ENCODE assay signal across 25 cellular contexts in the genomic region with DNA sequence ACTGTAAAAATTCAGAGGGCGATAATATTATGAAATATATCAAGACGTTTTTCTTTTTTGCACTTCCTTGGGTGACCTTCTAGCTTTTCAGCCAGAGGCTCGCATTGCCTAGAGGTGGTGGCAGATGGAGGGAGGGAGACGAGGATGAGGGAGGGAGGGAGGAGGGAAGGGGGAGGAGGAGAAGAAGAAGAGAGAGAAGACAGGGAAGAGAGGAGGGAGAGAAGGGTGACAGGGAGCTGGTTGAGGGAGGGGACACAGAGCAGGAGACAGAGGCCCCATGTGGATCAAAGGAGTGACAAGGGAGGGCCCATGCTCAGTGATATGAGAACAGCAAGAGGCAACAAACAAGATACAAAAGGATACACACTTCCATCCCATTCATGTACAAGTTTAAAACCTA. TPM values are rescaled to one million over a fixed set of nuclear protein-coding genes. Genes with fewer than 3 reads are reported as not detected.
A peak's percentile ranks its signal among the peaks of the same experiment; 100 is the strongest.
DNase-seq lines count a peak whose midpoint lies in the region; ATAC-seq and TF ChIP-seq lines count a peak whose summit lies in the region.
"Had no signal": no experiment of that assay in that cellular context is flagged by ENCODE, and none has a peak within 500 bp of the region (broad histone marks: within the 10 kb centered on the region; RNA-seq: fewer than 3 reads in every experiment).

No MANE protein-coding gene starts in this region.

- POLR2A ChIA-PET in HEK293 (lab: Yijun Ruan, JAX) (interaction anchor here (0.6 kb wide), 1 partner anchor 438 kb away, joined by 3 read pairs; no protein-coding TSS in a partner anchor), WTC11 (lab: Charles Lee) (no interaction called here), T-cell (lab: Charles Lee) (no interaction called here)

- H3K9me3 Mint-ChIP-seq in WTC11 (no peaks in the 10 kb centered on the region), T-cell (no peaks in the 10 kb centered on the region)
- H3K9me3 Mint-ChIP-seq: CD4-positive, alpha-beta T cell; CD8-positive, alpha-beta memory T cell; H9; HFFc6 had no signal

- no peak overlapping the region for H3K27ac ChIP-seq in HEK293 (ENCODE audit: extremely low read depth, low read depth, low read length)
- no peak overlapping the region for H3K27ac ChIP-seq in vagina
- H3K27ac ChIP-seq: A549; BLaER1 treated with 17β-estradiol and CSF1 and Interleukin-3, amounts not matched to agents 10 nM and 100 nM; GM23248 had no signal

- no peak for TF ChIP-seq POLR2A in vagina (IDR thresholded peaks at IDR 0.05)

- H3K9me3 ChIP-seq in HEK293 (ENCODE audit: control insufficient read depth, insufficient read depth, low read depth, low read length) (no peaks in the 10 kb centered on the region), vagina (no peaks in the 10 kb centered on the region)
- H3K9me3 ChIP-seq: A549; BE2C; BLaER1 treated with 17β-estradiol and CSF1 and Interleukin-3, amounts not matched to agents 10 nM and 100 nM had no signal

- H3K27ac Mint-ChIP-seq in WTC11 (no peak overlapping the region), T-cell (no peak overlapping the region)
- H3K27ac Mint-ChIP-seq: CD14-positive monocyte; CD4-positive, alpha-beta T cell; CD8-positive, alpha-beta memory T cell; H9; HFFc6 had no signal

- peaks cover 3% of the 10 kb centered on the region for H3K27me3 Mint-ChIP-seq in WTC11 (ENCODE audit: low read depth)
- peaks cover 26 to 32% of the 10 kb centered on the region in 2 donors for H3K27me3 Mint-ChIP-seq in T-cell

- intact Hi-C loops in vagina (cut with DNase I): no loop called here

- H3K4me1 Mint-ChIP-seq in WTC11: peaks cover 17% of the 10 kb centered on the region
- peaks cover 6 to 28% (median 10%) of the 10 kb centered on the region in 3 donors for H3K4me1 Mint-ChIP-seq in T-cell
- H3K4me1 Mint-ChIP-seq: CD14-positive monocyte had no signal

- H3K4me3 Mint-ChIP-seq in WTC11 (no peak overlapping the region), T-cell (no peak overlapping the region)
- H3K4me3 Mint-ChIP-seq: CD14-positive monocyte; CD4-positive, alpha-beta T cell; CD8-positive, alpha-beta memory T cell; H9; HFFc6 had no signal

- no peaks in the 10 kb centered on the region for H3K27me3 ChIP-seq in vagina
- H3K27me3 ChIP-seq: BE2C; BLaER1 treated with 17β-estradiol and CSF1 and Interleukin-3, amounts not matched to agents 10 nM and 100 nM had no signal

- CTCF ChIA-PET in HEK293 (lab: Yijun Ruan, JAX): interaction anchor here (1.2 to 6.6 kb wide), 3 partner anchors 210 to 357 kb away, joined by 3 to 62 read pairs (median 3); no protein-coding TSS in a partner anchor
- CTCF ChIA-PET in WTC11 (lab: Charles Lee): interaction anchor here (0.9 to 1.4 kb wide), 4 partner anchors 11 to 357 kb away, joined by 3 to 7 read pairs (median 3); no protein-coding TSS in a partner anchor
- CTCF ChIA-PET in T-cell (lab: Charles Lee): no interaction called here

- DNase-seq in NCI-H82 (lab: John Stamatoyannopoulos, UW) (peak; percentile 61), NCI-H82 treated with DMSO at 0.1 percent for 48 hours (lab: John Stamatoyannopoulos, UW; ENCODE audit: unreplicated experiment) (no peak), WTC11 (ENCODE audit: low spot score) (no peak), dedifferentiated amniotic fluid mesenchymal stem cell (ENCODE audit: extremely low spot score) (no peak), vagina (ENCODE audit: extremely low spot score in 2 of 2) (no peak), T-cell (no peak)
- DNase-seq: 8988T; ACHN; AML-193; BE2C; CD4-positive, alpha-beta T cell; CD8-positive, alpha-beta memory T cell; DMS 273 treated with DMSO at 0.1 percent for 48 hours; DMS79; EL; GDM1; GM23248; H9; HFFc6 had no signal

- ATAC-seq in WTC11 (no peak; the same call in 1 of the 2 replicates), T-cell (replicated peaks in 1 of 4) (no peak)
- ATAC-seq: A549, GM12878, HCT116 had no signal

- H3K4me1 ChIP-seq in HEK293 (ENCODE audit: control insufficient read depth, insufficient read depth, low read length) (no peaks in the 10 kb centered on the region), vagina (no peaks in the 10 kb centered on the region)
- H3K4me1 ChIP-seq: BE2C had no signal

- H3K4me3 ChIP-seq in HEK293 (ENCODE audit: low read depth, low read length): no peak overlapping the region
- no peak overlapping the region for H3K4me3 ChIP-seq in vagina
- H3K4me3 ChIP-seq: A549; BLaER1 treated with 17β-estradiol and CSF1 and Interleukin-3, amounts not matched to agents 10 nM and 100 nM; GM12878; GM23248 had no signal

- TF ChIP-seq CTCF in HEK293 (tag by site-specific recombination; IDR thresholded peaks at IDR 0.05) (no peak), WTC11 (IDR thresholded peaks at IDR 0.05) (no peak), vagina (IDR thresholded peaks at IDR 0.05) (no peak)

- H3K36me3 Mint-ChIP-seq in WTC11: no peaks in the 10 kb centered on the region
- no peaks in the 10 kb centered on the region for H3K36me3 Mint-ChIP-seq in T-cell
- H3K36me3 Mint-ChIP-seq: CD14-positive monocyte; CD8-positive, alpha-beta memory T cell had no signal

- H3K36me3 ChIP-seq in HEK293 (ENCODE audit: control insufficient read depth in 2 of 2, insufficient read depth in 1 of 2, low read length in 2 of 2) (no peaks in the 10 kb centered on the region), vagina (no peaks in the 10 kb centered on the region)
- H3K36me3 ChIP-seq: BE2C; BLaER1 treated with 17β-estradiol and CSF1 and Interleukin-3, amounts not matched to agents 10 nM and 100 nM had no signal

TF ChIP-seq in HEK293, 187 proteins besides CTCF, POLR2A, EP300 and RAD21 (continues in another document):
- 0 out of 2 replicates have a peak, but pooled peaks have one; percentile 13 for TF ChIP-seq ZNF544 (tag by site-specific recombination; IDR thresholded peaks at IDR 0.05)
- TF ChIP-seq, protein P1, sequence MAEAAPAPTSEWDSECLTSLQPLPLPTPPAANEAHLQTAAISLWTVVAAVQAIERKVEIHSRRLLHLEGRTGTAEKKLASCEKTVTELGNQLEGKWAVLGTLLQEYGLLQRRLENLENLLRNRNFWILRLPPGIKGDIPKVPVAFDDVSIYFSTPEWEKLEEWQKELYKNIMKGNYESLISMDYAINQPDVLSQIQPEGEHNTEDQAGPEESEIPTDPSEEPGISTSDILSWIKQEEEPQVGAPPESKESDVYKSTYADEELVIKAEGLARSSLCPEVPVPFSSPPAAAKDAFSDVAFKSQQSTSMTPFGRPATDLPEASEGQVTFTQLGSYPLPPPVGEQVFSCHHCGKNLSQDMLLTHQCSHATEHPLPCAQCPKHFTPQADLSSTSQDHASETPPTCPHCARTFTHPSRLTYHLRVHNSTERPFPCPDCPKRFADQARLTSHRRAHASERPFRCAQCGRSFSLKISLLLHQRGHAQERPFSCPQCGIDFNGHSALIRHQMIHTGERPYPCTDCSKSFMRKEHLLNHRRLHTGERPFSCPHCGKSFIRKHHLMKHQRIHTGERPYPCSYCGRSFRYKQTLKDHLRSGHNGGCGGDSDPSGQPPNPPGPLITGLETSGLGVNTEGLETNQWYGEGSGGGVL (tag by site-specific recombination; IDR thresholded peaks at IDR 0.05): peak; percentile 69
- TF ChIP-seq SETDB1 (IDR thresholded peaks at IDR 0.05; ENCODE audit: insufficient read length, low read length): no peak
- TF ChIP-seq ZNF138 (tag by site-specific recombination; IDR thresholded peaks at IDR 0.05; ENCODE audit: borderline replicate concordance): no peak
- no peak for TF ChIP-seq ZNF792 (tag by site-specific recombination; IDR thresholded peaks at IDR 0.05)
- no peak for TF ChIP-seq ZNF776 (tag by site-specific recombination; IDR thresholded peaks at IDR 0.05; ENCODE audit: borderline replicate concordance)

TF ChIP-seq in WTC11, 78 proteins besides CTCF, POLR2A, EP300 and RAD21:
- peak; percentile 59; the same call in 1 of the 2 replicates for TF ChIP-seq ZNF263 (CRISPR knock-in tag; IDR thresholded peaks at IDR 0.05; ENCODE audit: low read depth)
- TF ChIP-seq ZNF416 (CRISPR knock-in tag; IDR thresholded peaks at IDR 0.05): no peak
TF ChIP-seq in WTC11: peak in this region for 1.

RNA-seq across cellular contexts. Expression of a gene that starts 8.0 kb away (rescaled TPM):
- total RNA-seq in WTC11 (2021) (32.7 to 41.5 TPM (median 35.5 TPM) in 3 replicates), vagina (65.6 TPM), T-cell (10 to 100 TPM in 1 of 5 donors, 1 to 10 TPM in 4; 3.2 to 11.1 (median 5.2) TPM)
- total RNA-seq: GM12878 had no signal

Comparison
In these comparisons a context has a peak if more than half of its experiments do, and no peak if none do; other contexts are left out.
1. CTCF ChIA-PET loops: an anchor here in HEK293 (1.2 to 6.6 kb wide) and WTC11 (0.9 to 1.4 kb wide); none called in T-cell.